Comparison of ENCODE assay signal across 1 cellular context in genomic region chr7:136399378-136399777, GRCh38.
A peak's percentile ranks its signal among the peaks of the same experiment; 100 is the strongest.
TF ChIP-seq lines count a peak whose summit lies in the region.

No MANE protein-coding gene starts in this region.

TF ChIP-seq in H1, 55 proteins besides CTCF, POLR2A, EP300 and RAD21 (continued from another document):
- TF ChIP-seq JUND (IDR thresholded peaks at IDR 0.05; ENCODE audit: low read length) = peak; percentile 71
- TF ChIP-seq CHD2 (IDR thresholded peaks at IDR 0.05; ENCODE audit: low read length) = no peak
- no peak for TF ChIP-seq JUN (IDR thresholded peaks at IDR 0.05; ENCODE audit: low read depth, low read length)
- TF ChIP-seq SP1 (IDR thresholded peaks at IDR 0.05; ENCODE audit: low read depth, low read length) = peak; percentile 61; the same call in 1 of the 2 replicates
- no peak for TF ChIP-seq TAF1 (IDR thresholded peaks at IDR 0.05; ENCODE audit: low read depth, low read length)
- no peak for TF ChIP-seq ATF3 (IDR thresholded peaks at IDR 0.05; ENCODE audit: insufficient read depth, low read depth, low read length)
- TF ChIP-seq SRF (IDR thresholded peaks at IDR 0.05; ENCODE audit: low read depth, low read length) = no peak
- no peak for TF ChIP-seq YY1 (IDR thresholded peaks at IDR 0.05; ENCODE audit: low read depth, low read length)
- no peak for TF ChIP-seq CEBPB (IDR thresholded peaks at IDR 0.05; ENCODE audit: low read depth, low read length)
- TF ChIP-seq CHD1 (IDR thresholded peaks at IDR 0.05; ENCODE audit: low read depth, low read length) = no peak
- no peak for TF ChIP-seq ASH2L (IDR thresholded peaks at IDR 0.05; ENCODE audit: low read length)
- TF ChIP-seq NANOG (IDR thresholded peaks at IDR 0.05; ENCODE audit: insufficient read depth, low read depth, low read length, poor library complexity, severe bottlenecking) = peak; percentile 56
- no peak for TF ChIP-seq RFX5 (IDR thresholded peaks at IDR 0.05; ENCODE audit: borderline replicate concordance, low read depth, low read length)
- no peak for TF ChIP-seq PHF8 (conservative IDR thresholded peaks at IDR 0.05; ENCODE audit: low read depth, low read length)
- no peak for TF ChIP-seq RNF2 (IDR thresholded peaks at IDR 0.05; ENCODE audit: borderline replicate concordance, low read depth, low read length, missing control alignments, poor library complexity, severe bottlenecking)
- TF ChIP-seq KDM1A (IDR thresholded peaks at IDR 0.05; ENCODE audit: borderline replicate concordance, low read length) = no peak
- no peak for TF ChIP-seq CTBP2 (IDR thresholded peaks at IDR 0.05; ENCODE audit: borderline replicate concordance, insufficient read depth, insufficient read length, low read length)
- no peak for TF ChIP-seq HDAC6 (IDR thresholded peaks at IDR 0.05; ENCODE audit: low read depth, low read length)
- TF ChIP-seq SIX5 (IDR thresholded peaks at IDR 0.05; ENCODE audit: low read depth, low read length) = no peak
- TF ChIP-seq MAX (IDR thresholded peaks at IDR 0.05) = no peak
- no peak for TF ChIP-seq SAP30 (IDR thresholded peaks at IDR 0.05; ENCODE audit: insufficient read depth, insufficient replicate concordance, low read length)
- no peak for TF ChIP-seq SUZ12 (IDR thresholded peaks at IDR 0.05; ENCODE audit: low read length)
- TF ChIP-seq BCL11A (IDR thresholded peaks at IDR 0.05; ENCODE audit: low read depth in 2 of 2, low read length in 2 of 2) = no peak
- no peak for TF ChIP-seq KDM5A (IDR thresholded peaks at IDR 0.05; ENCODE audit: low read length)
- TF ChIP-seq RXRA (IDR thresholded peaks at IDR 0.05; ENCODE audit: insufficient read depth, low read depth, low read length) = no peak
- TF ChIP-seq HDAC2 (IDR thresholded peaks at IDR 0.05; ENCODE audit: borderline replicate concordance in 1 of 2, low read depth in 2 of 2, low read length in 2 of 2) = peak in 1 of 2 experiments; percentile 83; a peak in 1 of 4 replicates
- peak; percentile 53 for TF ChIP-seq CHD7 (IDR thresholded peaks at IDR 0.05; ENCODE audit: insufficient replicate concordance, low read length)
- TF ChIP-seq POLR2AphosphoS5 (IDR thresholded peaks at IDR 0.05; ENCODE audit: low read depth, low read length) = no peak
- no peak for TF ChIP-seq USF2 (IDR thresholded peaks at IDR 0.05; ENCODE audit: low read length)
- no peak for TF ChIP-seq TBP (IDR thresholded peaks at IDR 0.05; ENCODE audit: low read depth, low read length)
- no peak for TF ChIP-seq NRF1 (IDR thresholded peaks at IDR 0.05; ENCODE audit: low read depth, low read length)
- TF ChIP-seq GABPA (IDR thresholded peaks at IDR 0.05; ENCODE audit: borderline replicate concordance, insufficient read depth, low read length) = no peak
- TF ChIP-seq SP2 (IDR thresholded peaks at IDR 0.05; ENCODE audit: low read length) = no peak
